ENCODE assay signal across 1 cellular context in genomic region chr2:241911551-241911950, GRCh38.
TF ChIP-seq lines count a peak whose summit lies in the region.

No MANE protein-coding gene starts in this region.

TF ChIP-seq in WTC11, 78 proteins besides CTCF, POLR2A, EP300 and RAD21 (continued from another document):
- TF ChIP-seq, protein P1, sequence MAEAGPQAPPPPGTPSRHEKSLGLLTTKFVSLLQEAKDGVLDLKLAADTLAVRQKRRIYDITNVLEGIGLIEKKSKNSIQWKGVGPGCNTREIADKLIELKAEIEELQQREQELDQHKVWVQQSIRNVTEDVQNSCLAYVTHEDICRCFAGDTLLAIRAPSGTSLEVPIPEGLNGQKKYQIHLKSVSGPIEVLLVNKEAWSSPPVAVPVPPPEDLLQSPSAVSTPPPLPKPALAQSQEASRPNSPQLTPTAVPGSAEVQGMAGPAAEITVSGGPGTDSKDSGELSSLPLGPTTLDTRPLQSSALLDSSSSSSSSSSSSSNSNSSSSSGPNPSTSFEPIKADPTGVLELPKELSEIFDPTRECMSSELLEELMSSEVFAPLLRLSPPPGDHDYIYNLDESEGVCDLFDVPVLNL (CRISPR knock-in tag; IDR thresholded peaks at IDR 0.05; ENCODE audit: borderline replicate concordance, low read depth), result no peak
